6 cellular contexts compared by ENCODE assay signal in genomic region chr17:40063915-40064531, GRCh38. TPM values are rescaled to one million over a fixed set of nuclear protein-coding genes. Genes with fewer than 3 reads are reported as not detected.
DNase-seq lines count a peak whose midpoint lies in the region; TF ChIP-seq lines count a peak whose summit lies in the region.

No MANE protein-coding gene starts in this region.

- TF ChIP-seq CTCF in C4-2B (conservative IDR thresholded peaks at IDR 0.05) (no peak), kidney epithelial cell (IDR thresholded peaks at IDR 0.05; ENCODE audit: insufficient read depth, low read length, poor library complexity, severe bottlenecking) (no peak)

- H3K4me3 ChIP-seq in kidney epithelial cell (ENCODE audit: low read depth, low read length): peak overlapping the region; percentile 94

- CTCF ChIA-PET in activated CD4-positive, alpha-beta memory T cell treated with anti-CD3 and anti-CD28 coated beads, Interleukin-2, amount 10 ng/mL, durations not matched to agents 7 days and 5 days (lab: Charles Lee): interaction anchor here (0.7 to 5.0 kb wide), 8 partner anchors 10 to 106 kb away, joined by 3 to 60 read pairs (median 4); partner anchors contain the start of gene MED24

- no peak overlapping the region for H3K27ac Mint-ChIP-seq in activated CD4-positive, alpha-beta memory T cell treated with anti-CD3 and anti-CD28 coated beads, Interleukin-2, amount 10 ng/mL, durations not matched to agents 7 days and 5 days

- peaks cover 42% of the 10 kb centered on the region for H3K4me1 Mint-ChIP-seq in activated CD4-positive, alpha-beta memory T cell treated with anti-CD3 and anti-CD28 coated beads, Interleukin-2, amount 10 ng/mL, durations not matched to agents 7 days and 5 days

- no peaks in the 10 kb centered on the region for H3K9me3 Mint-ChIP-seq in activated CD4-positive, alpha-beta memory T cell treated with anti-CD3 and anti-CD28 coated beads, Interleukin-2, amount 10 ng/mL, durations not matched to agents 7 days and 5 days

- peaks cover 43% of the 10 kb centered on the region for H3K27me3 Mint-ChIP-seq in activated CD4-positive, alpha-beta memory T cell treated with anti-CD3 and anti-CD28 coated beads, Interleukin-2, amount 10 ng/mL, durations not matched to agents 7 days and 5 days

- H3K36me3 ChIP-seq in kidney epithelial cell (ENCODE audit: control insufficient read depth, insufficient read depth, low read length): no peaks in the 10 kb centered on the region

- H3K36me3 Mint-ChIP-seq in activated CD4-positive, alpha-beta memory T cell treated with anti-CD3 and anti-CD28 coated beads, Interleukin-2, amount 10 ng/mL, durations not matched to agents 7 days and 5 days (ENCODE audit: low read depth): no peaks in the 10 kb centered on the region

- peak overlapping the region; percentile 78 for H3K4me3 Mint-ChIP-seq in activated CD4-positive, alpha-beta memory T cell treated with anti-CD3 and anti-CD28 coated beads, Interleukin-2, amount 10 ng/mL, durations not matched to agents 7 days and 5 days

- peaks cover 16% of the 10 kb centered on the region for H3K27me3 ChIP-seq in kidney epithelial cell (ENCODE audit: control insufficient read depth, insufficient read depth, low read length)

- POLR2A ChIA-PET in activated CD4-positive, alpha-beta memory T cell treated with anti-CD3 and anti-CD28 coated beads, Interleukin-2, amount 10 ng/mL, durations not matched to agents 7 days and 5 days (lab: Charles Lee): interaction anchor here (0.7 to 3.3 kb wide), 6 partner anchors 9 to 76 kb away, joined by 3 to 26 read pairs (median 4); partner anchors contain the start of genes CASC3 and MED24

- peak overlapping the region; percentile 85 for H3K27ac ChIP-seq in C4-2B

- no peak for DNase-seq in activated CD4-positive, alpha-beta memory T cell treated with anti-CD3 and anti-CD28 coated beads, Interleukin-2, amount 10 ng/mL, durations not matched to agents 7 days and 5 days
- DNase-seq in kidney epithelial cell (ENCODE audit: low read depth) (no peak), Kasumi-1 (lab: John Stamatoyannopoulos, UW) (no peak), LoVo (ENCODE audit: low spot score) (no peak), foreskin melanocyte (no peak)

RNA-seq across cellular contexts. Expression of gene THRA, which starts 1.3 kb away (rescaled TPM):
- total RNA-seq in activated CD4-positive, alpha-beta memory T cell treated with anti-CD3 and anti-CD28 coated beads, Interleukin-2, amount 10 ng/mL, durations not matched to agents 7 days and 5 days: 1 to 10 TPM; 8.4 TPM
- total RNA-seq in kidney epithelial cell: 5.3 and 7.1 TPM in 2 replicates

RNA-seq across cellular contexts. Expression of gene MED24, which starts 9.8 kb away (rescaled TPM):
- total RNA-seq in activated CD4-positive, alpha-beta memory T cell treated with anti-CD3 and anti-CD28 coated beads, Interleukin-2, amount 10 ng/mL, durations not matched to agents 7 days and 5 days: 10 to 100 TPM; 82.2 to 84.2 TPM
- total RNA-seq in kidney epithelial cell: 82.8 and 83.6 TPM in 2 replicates

RNA-seq across cellular contexts. Expression of gene NR1D1, which starts 36.4 kb away (rescaled TPM):
- 1 to 10 TPM; 5.2 to 5.9 TPM for total RNA-seq in activated CD4-positive, alpha-beta memory T cell treated with anti-CD3 and anti-CD28 coated beads, Interleukin-2, amount 10 ng/mL, durations not matched to agents 7 days and 5 days
- 3.6 and 3.7 TPM in 2 replicates for total RNA-seq in kidney epithelial cell

RNA-seq across cellular contexts. Expression of gene CSF3, which starts 48.8 kb away (rescaled TPM):
- not detected for total RNA-seq in activated CD4-positive, alpha-beta memory T cell treated with anti-CD3 and anti-CD28 coated beads, Interleukin-2, amount 10 ng/mL, durations not matched to agents 7 days and 5 days
- not detected in 2 replicates for total RNA-seq in kidney epithelial cell

RNA-seq across cellular contexts. Expression of gene MSL1, which starts 57.7 kb away (rescaled TPM):
- total RNA-seq in activated CD4-positive, alpha-beta memory T cell treated with anti-CD3 and anti-CD28 coated beads, Interleukin-2, amount 10 ng/mL, durations not matched to agents 7 days and 5 days: 100 to 1,000 TPM; 102 to 103 TPM
- 40.6 and 47.4 TPM in 2 replicates for total RNA-seq in kidney epithelial cell
